Comparison of ENCODE assay signal across 1 cellular context in genomic region chr17:57606111-57606875, GRCh38.
TF ChIP-seq lines count a peak whose summit lies in the region.

No MANE protein-coding gene starts in this region.

TF ChIP-seq in HepG2, 621 proteins besides CTCF, POLR2A, EP300 and RAD21 (continued from another document):
- no peak for TF ChIP-seq FOXO4 (CRISPR knock-in tag; conservative IDR thresholded peaks at IDR 0.05)
- TF ChIP-seq ZBTB44 (CRISPR knock-in tag; IDR thresholded peaks at IDR 0.05): no peak
- no peak for TF ChIP-seq TEF (CRISPR knock-in tag; IDR thresholded peaks at IDR 0.05)
- TF ChIP-seq MXI1 (IDR thresholded peaks at IDR 0.05; ENCODE audit: borderline replicate concordance, low read depth, low read length): no peak
TF ChIP-seq in HepG2: peak in this region for 0.
